ENCODE assay signal across 8 cellular contexts in genomic region chr9:130129425-130130061, GRCh38. TPM values are rescaled to one million over a fixed set of nuclear protein-coding genes. Genes with fewer than 3 reads are reported as not detected.
DNase-seq lines count a peak whose midpoint lies in the region; ATAC-seq, FAIRE-seq and TF ChIP-seq lines count a peak whose summit lies in the region.

No MANE protein-coding gene starts in this region.

- no peak for FAIRE-seq in D721Med (lab: Jason Lieb, UNC)

- no peaks in the 10 kb centered on the region for H3K9me3 Mint-ChIP-seq in CD4-positive, CD25-positive, alpha-beta regulatory T cell
- H3K9me3 Mint-ChIP-seq in brain (peaks cover 0 to 2% (median 0%) of the 10 kb centered on the region in 5 experiments), neural crest cell (no peaks in the 10 kb centered on the region)

- ATAC-seq in CD4-positive, CD25-positive, alpha-beta regulatory T cell (ENCODE audit: low read depth in 2 of 2), result no peak
- no peak for ATAC-seq in HG03460 (IDR thresholded peaks at IDR 0.05; ENCODE audit: unreplicated experiment)

- H3K4me1 Mint-ChIP-seq in CD4-positive, CD25-positive, alpha-beta regulatory T cell, result peaks cover 17 to 54% (median 42%) of the 10 kb centered on the region in 4 donors
- H3K4me1 Mint-ChIP-seq in brain, result peaks cover 29% of the 10 kb centered on the region
- peaks cover 54% of the 10 kb centered on the region for H3K4me1 Mint-ChIP-seq in neural crest cell

- H3K27ac Mint-ChIP-seq in CD4-positive, CD25-positive, alpha-beta regulatory T cell, result peak overlapping the region; percentile 96 to 98 (median 97)
- H3K27ac Mint-ChIP-seq in brain, result peak overlapping the region; percentile 60 to 93 (median 89)
- peak overlapping the region; percentile 96 for H3K27ac Mint-ChIP-seq in neural crest cell (ENCODE audit: unreplicated experiment)

- CTCF ChIA-PET in RWPE1 (lab: Yijun Ruan, JAX), result interaction anchor here (1.2 kb wide), 1 partner anchor 23 kb away, joined by 3 read pairs; no protein-coding TSS in a partner anchor

- no peaks in the 10 kb centered on the region for H3K27me3 ChIP-seq in CD4-positive, CD25-positive, alpha-beta regulatory T cell (ENCODE audit: control insufficient read depth, insufficient read depth, low read length)

- no peaks in the 10 kb centered on the region for H3K27me3 Mint-ChIP-seq in CD4-positive, CD25-positive, alpha-beta regulatory T cell
- no peaks in the 10 kb centered on the region for H3K27me3 Mint-ChIP-seq in brain
- no peaks in the 10 kb centered on the region for H3K27me3 Mint-ChIP-seq in neural crest cell (ENCODE audit: low read depth)

- no peaks in the 10 kb centered on the region for H3K36me3 ChIP-seq in CD4-positive, CD25-positive, alpha-beta regulatory T cell (ENCODE audit: control insufficient read depth, insufficient read depth, low read length)

- H3K36me3 Mint-ChIP-seq in CD4-positive, CD25-positive, alpha-beta regulatory T cell, result peaks cover 17% of the 10 kb centered on the region
- H3K36me3 Mint-ChIP-seq in brain (peaks cover 49% of the 10 kb centered on the region), neural crest cell (ENCODE audit: low read depth) (peaks cover 8% of the 10 kb centered on the region)

- POLR2A ChIA-PET in RWPE1 (lab: Yijun Ruan, JAX; ENCODE audit: low non-redundant PET), result no interaction called here

- DNase-seq in CD4-positive, CD25-positive, alpha-beta regulatory T cell, result peak; percentile 3 to 35 (median 6)
- DNase-seq in RWPE1 (ENCODE audit: low spot score) (no peak), neural crest cell (ENCODE audit: low read depth, low spot score) (no peak), NCI-H1092 (lab: John Stamatoyannopoulos, UW) (no peak), hepatic stellate cell (ENCODE audit: low spot score) (no peak), D721Med (ENCODE audit: insufficient read length, low spot score) (no peak)

- no peaks in the 10 kb centered on the region for H3K9me3 ChIP-seq in CD4-positive, CD25-positive, alpha-beta regulatory T cell (ENCODE audit: control insufficient read depth in 2 of 2, low read length in 2 of 2)

- H3K27ac ChIP-seq in CD4-positive, CD25-positive, alpha-beta regulatory T cell (ENCODE audit: insufficient read depth, low read length, poor library complexity, severe bottlenecking), result peak overlapping the region; percentile 95
- peak overlapping the region; percentile 14; the same call in 1 of the 2 replicates for H3K27ac ChIP-seq in RWPE1

- peaks cover 41% of the 10 kb centered on the region for H3K4me1 ChIP-seq in CD4-positive, CD25-positive, alpha-beta regulatory T cell (ENCODE audit: control insufficient read depth, insufficient read depth, low read length, poor library complexity, severe bottlenecking)

- peak overlapping the region; percentile 81 for H3K4me3 ChIP-seq in CD4-positive, CD25-positive, alpha-beta regulatory T cell (ENCODE audit: low read depth, low read length)

- peak overlapping the region; percentile 76 to 95 (median 84) for H3K4me3 Mint-ChIP-seq in CD4-positive, CD25-positive, alpha-beta regulatory T cell
- H3K4me3 Mint-ChIP-seq in brain, result no peak overlapping the region
- no peak overlapping the region for H3K4me3 Mint-ChIP-seq in neural crest cell

- TF ChIP-seq CTCF in RWPE1 (conservative IDR thresholded peaks at IDR 0.05; ENCODE audit: low read depth) (no peak), brain (conservative IDR thresholded peaks at IDR 0.05) (no peak), neural crest cell (conservative IDR thresholded peaks at IDR 0.05) (no peak), D721Med (IDR thresholded peaks at IDR 0.05; ENCODE audit: insufficient read depth, missing control alignments) (no peak)

RNA-seq across cellular contexts. Expression of gene NCS1, which starts 42.7 kb away (rescaled TPM):
- total RNA-seq in CD4-positive, CD25-positive, alpha-beta regulatory T cell, result 0.22 TPM
- polyA plus RNA-seq in CD4-positive, CD25-positive, alpha-beta regulatory T cell, result not detected
- 120 TPM for polyA plus RNA-seq in brain (ENCODE audit: insufficient read depth, low read depth, low replicate concordance)
- total RNA-seq in neural crest cell, result 60.1 and 67.8 TPM in 2 replicates

Comparison
In these comparisons a context has a peak if more than half of its experiments do, and no peak if none do; other contexts are left out.
1. DNase-seq: peak in CD4-positive, CD25-positive, alpha-beta regulatory T cell (3 of 3); none in RWPE1 (single experiment), neural crest cell (single experiment), NCI-H1092 (single experiment), hepatic stellate cell (single experiment) and D721Med (single experiment).
2. H3K4me3 Mint-ChIP-seq: peak in CD4-positive, CD25-positive, alpha-beta regulatory T cell (4 of 4); none in brain (0 of 5) and neural crest cell (single experiment).
3. RNA of gene NCS1, which starts 42.7 kb away (total RNA-seq): 60.1 to 67.8 TPM in neural crest cell; 0.22 TPM in CD4-positive, CD25-positive, alpha-beta regulatory T cell (single experiment); every median in the first group is over 10 times any median in the second.
4. Peak in every context shown above with its lines, with median percentiles within 50 percentile points of each other: H3K27ac Mint-ChIP-seq.